9 cellular contexts compared by ENCODE assay signal in genomic region chr5:98827161-98827560, GRCh38. TPM values are rescaled to one million over a fixed set of nuclear protein-coding genes. Genes with fewer than 3 reads are reported as not detected.
A peak's percentile ranks its signal among the peaks of the same experiment; 100 is the strongest.
DNase-seq lines count a peak whose midpoint lies in the region; ATAC-seq and TF ChIP-seq lines count a peak whose summit lies in the region.
"Had no signal": no experiment of that assay in that cellular context is flagged by ENCODE, and none has a peak within 500 bp of the region (broad histone marks: within the 10 kb centered on the region; RNA-seq: fewer than 3 reads in every experiment).

No MANE protein-coding gene starts in this region.

- no peak overlapping the region for H2BK12ac ChIP-seq in trophoblast cell (ENCODE audit: low read length)

- no peak overlapping the region for H3K18ac ChIP-seq in trophoblast cell (ENCODE audit: low read length)

- no peak overlapping the region for H2AK5ac ChIP-seq in trophoblast cell (ENCODE audit: low read length)

- no peak overlapping the region for H3K4ac ChIP-seq in trophoblast cell (ENCODE audit: low read depth, low read length)

- no peak for ATAC-seq in GM18873 (IDR thresholded peaks at IDR 0.05; ENCODE audit: low FRiP score, unreplicated experiment)

- no peak overlapping the region for H2AFZ ChIP-seq in trophoblast cell (ENCODE audit: insufficient read depth, low read length, poor library complexity)

- no CpG with 5 or more reads among the region's 1 CpG for WGBS in trophoblast cell (ENCODE audit: extremely low coverage, insufficient coverage, insufficient read length)

- CTCF ChIA-PET in HEK293T (lab: Yijun Ruan, JAX): no interaction called here

- H2BK120ac ChIP-seq in trophoblast cell (ENCODE audit: insufficient read depth, low read length, poor library complexity): no peak overlapping the region

- H4K8ac ChIP-seq in trophoblast cell (ENCODE audit: low read depth, low read length): no peak overlapping the region

- H3K79me2 ChIP-seq in trophoblast cell (ENCODE audit: control insufficient read depth, insufficient read depth, low read length, poor library complexity): no peaks in the 10 kb centered on the region

- no peaks in the 10 kb centered on the region for H3K4me1 ChIP-seq in trophoblast cell (ENCODE audit: control insufficient read depth in 1 of 2, insufficient read depth in 2 of 2, low read length in 2 of 2)
- H3K4me1 ChIP-seq: BLaER1 had no signal

- peak; percentile 6 to 61 (median 44) for DNase-seq in NCI-H1417 (lab: John Stamatoyannopoulos, UW)
- no peak for DNase-seq in NCI-H1417 treated with DMSO at 0.1 percent for 48 hours (lab: John Stamatoyannopoulos, UW)
- peak; percentile 39 for DNase-seq in HEK293T (ENCODE audit: extremely low spot score)
- DNase-seq in NCI-H774 (lab: John Stamatoyannopoulos, UW): peak; percentile 2
- DNase-seq in epithelial cell of esophagus (ENCODE audit: low read depth): peak; percentile 62
- peak; percentile 3 to 68 for DNase-seq in trophoblast cell
- DNase-seq in AML-193 (lab: John Stamatoyannopoulos, UW): no peak

- no peak overlapping the region for H4K12ac ChIP-seq in trophoblast cell (ENCODE audit: low read depth, low read length)

- H3K79me1 ChIP-seq in trophoblast cell (ENCODE audit: low read length): no peaks in the 10 kb centered on the region

- no peak overlapping the region for H3K4me2 ChIP-seq in trophoblast cell (ENCODE audit: low read length)
- H3K4me2 ChIP-seq: BLaER1 had no signal

- POLR2A ChIA-PET in HEK293T (lab: Yijun Ruan, JAX): no interaction called here

- no peaks in the 10 kb centered on the region for H3K36me3 ChIP-seq in trophoblast cell (ENCODE audit: control insufficient read depth in 1 of 2, insufficient read depth in 2 of 2, low read length in 2 of 2)
- H3K36me3 ChIP-seq: BLaER1 had no signal

- no peak overlapping the region for H3K14ac ChIP-seq in trophoblast cell (ENCODE audit: low read length)

- no peak overlapping the region for H4K91ac ChIP-seq in trophoblast cell (ENCODE audit: low read depth, low read length)

- no peak overlapping the region for H3K27ac ChIP-seq in trophoblast cell (ENCODE audit: low read depth, low read length)
- H3K27ac ChIP-seq: BLaER1 had no signal

- no peak overlapping the region for H3K4me3 ChIP-seq in epithelial cell of esophagus (ENCODE audit: low read length)
- H3K4me3 ChIP-seq in trophoblast cell (ENCODE audit: low read depth, low read length): no peak overlapping the region
- H3K4me3 ChIP-seq: BLaER1 had no signal

- H3K9ac ChIP-seq in trophoblast cell (ENCODE audit: low read length): no peak overlapping the region
- H3K9ac ChIP-seq: BLaER1 had no signal

- peak; percentile 55 for TF ChIP-seq CTCF in epithelial cell of esophagus (IDR thresholded peaks at IDR 0.05; ENCODE audit: insufficient read depth, low read depth, low read length, missing control alignments)

- no peak overlapping the region for H3K23ac ChIP-seq in trophoblast cell (ENCODE audit: low read length)

- no peaks in the 10 kb centered on the region for H3K9me3 ChIP-seq in trophoblast cell (ENCODE audit: insufficient read depth, low read depth, low read length)

- H2BK5ac ChIP-seq in trophoblast cell (ENCODE audit: low read depth, low read length, poor library complexity): no peak overlapping the region

- H3K27me3 ChIP-seq in trophoblast cell (ENCODE audit: insufficient read depth, low read length): no peaks in the 10 kb centered on the region
- H3K27me3 ChIP-seq: BLaER1 had no signal

TF ChIP-seq in HEK293T, 16 proteins besides CTCF, POLR2A, EP300 and RAD21:
- TF ChIP-seq PKNOX1 (IDR thresholded peaks at IDR 0.05) (no peak), BHLHE40 (IDR thresholded peaks at IDR 0.05; ENCODE audit: borderline replicate concordance) (no peak), CTBP1 (IDR thresholded peaks at IDR 0.05; ENCODE audit: borderline replicate concordance) (no peak), NFRKB (IDR thresholded peaks at IDR 0.05) (no peak), FOXK2 (IDR thresholded peaks at IDR 0.05) (no peak), TARDBP (IDR thresholded peaks at IDR 0.05) (no peak), SUZ12 (IDR thresholded peaks at IDR 0.05) (no peak), ELF4 (IDR thresholded peaks at IDR 0.05) (no peak), FOXM1 (IDR thresholded peaks at IDR 0.05; ENCODE audit: borderline replicate concordance) (no peak), ARNT (IDR thresholded peaks at IDR 0.05) (no peak), SP1 (IDR thresholded peaks at IDR 0.05) (no peak), LEF1 (IDR thresholded peaks at IDR 0.05; ENCODE audit: borderline replicate concordance) (no peak), L3MBTL2 (conservative IDR thresholded peaks at IDR 0.05) (no peak), HDGF (IDR thresholded peaks at IDR 0.05; ENCODE audit: borderline replicate concordance) (no peak), FOXA1 (IDR thresholded peaks at IDR 0.05) (no peak), ZNF384 (IDR thresholded peaks at IDR 0.05) (no peak)

RNA-seq across cellular contexts. Expression of gene RGMB, which starts 53.7 kb away (rescaled TPM):
- polyA plus RNA-seq in trophoblast cell (2013): 4.3 and 4.7 TPM in 2 replicates

Comparison
In these comparisons a context has a peak if more than half of its experiments do, and no peak if none do; other contexts are left out.
1. DNase-seq: peak in NCI-H1417 (3 of 3), HEK293T (single experiment), NCI-H774 (single experiment), epithelial cell of esophagus (single experiment) and trophoblast cell (2 of 2); none in NCI-H1417 treated with DMSO at 0.1 percent for 48 hours (single experiment) and AML-193 (0 of 2).